Comparison of ENCODE assay signal across 8 cellular contexts in genomic region chr17:79803997-79804855, GRCh38. TPM values are rescaled to one million over a fixed set of nuclear protein-coding genes. Genes with fewer than 3 reads are reported as not detected.
DNase-seq lines count a peak whose midpoint lies in the region; ATAC-seq, FAIRE-seq and TF ChIP-seq lines count a peak whose summit lies in the region.

No MANE protein-coding gene starts in this region.

- H3K23ac ChIP-seq in trophoblast cell (ENCODE audit: low read length): no peak overlapping the region

- no peak overlapping the region for H3K4ac ChIP-seq in trophoblast cell (ENCODE audit: low read depth, low read length)

- no peak overlapping the region for H4K91ac ChIP-seq in trophoblast cell (ENCODE audit: low read depth, low read length)

- no peaks in the 10 kb centered on the region for H3K9me2 ChIP-seq in OCI-LY7 (ENCODE audit: insufficient read depth, low read length)

- WGBS in trophoblast cell (ENCODE audit: extremely low coverage, insufficient coverage, insufficient read length): no CpG with 5 or more reads among the region's 76 CpGs

- H2AK5ac ChIP-seq in trophoblast cell (ENCODE audit: low read length): no peak overlapping the region

- no peak overlapping the region for H2BK12ac ChIP-seq in trophoblast cell (ENCODE audit: low read length)

- no peak overlapping the region for H4K12ac ChIP-seq in trophoblast cell (ENCODE audit: low read depth, low read length)

- H4K20me1 ChIP-seq in OCI-LY7 (ENCODE audit: insufficient read depth, low read length) (0 out of 2 replicates have a peak, but pooled peaks cover 4% of the 10 kb centered on the region), astrocyte (ENCODE audit: insufficient read depth, low read length) (peaks cover 12% of the 10 kb centered on the region)

- no peaks in the 10 kb centered on the region for H3K9me3 ChIP-seq in OCI-LY7 (ENCODE audit: low read length)
- peaks cover 14% of the 10 kb centered on the region for H3K9me3 ChIP-seq in astrocyte (ENCODE audit: insufficient read depth, low read depth, low read length)
- peaks cover 19% of the 10 kb centered on the region for H3K9me3 ChIP-seq in trophoblast cell (ENCODE audit: insufficient read depth, low read depth, low read length)

- H3K27me3 Mint-ChIP-seq in astrocyte (ENCODE audit: low read depth, unreplicated experiment): peaks cover 80% of the 10 kb centered on the region

- POLR2A ChIA-PET in OCI-LY7 (lab: Charles Lee): interaction anchor here (1.2 kb wide), 1 partner anchor 35 kb away, joined by 8 read pairs; the partner anchor contains the start of gene CBX4

- H3K27ac ChIP-seq in OCI-LY7 (ENCODE audit: low read depth, low read length, poor library complexity, severe bottlenecking) (no peak overlapping the region), astrocyte (ENCODE audit: low read depth, low read length) (no peak overlapping the region), trophoblast cell (ENCODE audit: low read depth, low read length) (no peak overlapping the region)

- H3K4me3 Mint-ChIP-seq in astrocyte (ENCODE audit: unreplicated experiment): no peak overlapping the region

- DNase-seq in OCI-LY7 (ENCODE audit: low spot score) (peak; percentile 66), astrocyte (ENCODE audit: low read depth) (no peak), trophoblast cell (no peak), ACHN (no peak), NCI-H187 (lab: John Stamatoyannopoulos, UW) (no peak)

- no peak overlapping the region for H2AFZ ChIP-seq in OCI-LY7 (ENCODE audit: low read length)
- peak overlapping the region; percentile 24 for H2AFZ ChIP-seq in astrocyte (ENCODE audit: low read depth, low read length)
- H2AFZ ChIP-seq in trophoblast cell (ENCODE audit: insufficient read depth, low read length, poor library complexity): no peak overlapping the region

- no TSS peak for BruUV-seq in OCI-LY7 (replicated peaks; lab: Mats Ljungman, UMichigan)

- TF ChIP-seq CTCF in OCI-LY7 (conservative IDR thresholded peaks at IDR 0.05; ENCODE audit: low read length) (no peak), astrocyte (IDR thresholded peaks at IDR 0.05; ENCODE audit: insufficient read depth, low read depth, low read length) (no peak)

- H3K9me3 Mint-ChIP-seq in astrocyte (ENCODE audit: unreplicated experiment): peaks cover 31% of the 10 kb centered on the region

- H3K27ac Mint-ChIP-seq in astrocyte (ENCODE audit: unreplicated experiment): peak overlapping the region; percentile 34

- H3K4me1 ChIP-seq in OCI-LY7 (ENCODE audit: insufficient read depth, low read length, poor library complexity, severe bottlenecking) (peaks cover 31% of the 10 kb centered on the region), astrocyte (ENCODE audit: insufficient read depth, low read length) (peaks cover 17% of the 10 kb centered on the region), trophoblast cell (ENCODE audit: control insufficient read depth in 1 of 2, insufficient read depth in 2 of 2, low read length in 2 of 2) (peaks cover 5 to 12% of the 10 kb centered on the region in 2 experiments)

- ATAC-seq in HG02610 (IDR thresholded peaks at IDR 0.05; ENCODE audit: unreplicated experiment) (peak; percentile 62), HG02884 (IDR thresholded peaks at IDR 0.05; ENCODE audit: unreplicated experiment) (no peak)

- H3K9ac ChIP-seq in astrocyte (ENCODE audit: low read length) (no peak overlapping the region), trophoblast cell (ENCODE audit: low read length) (no peak overlapping the region)

- no peaks in the 10 kb centered on the region for H3K79me1 ChIP-seq in trophoblast cell (ENCODE audit: low read length)

- H3K18ac ChIP-seq in trophoblast cell (ENCODE audit: low read length): no peak overlapping the region

- H3K27me3 ChIP-seq in astrocyte (ENCODE audit: insufficient read depth, low read length): peaks cover 97% of the 10 kb centered on the region
- H3K27me3 ChIP-seq in trophoblast cell (ENCODE audit: insufficient read depth, low read length): peaks cover 98% of the 10 kb centered on the region

- H3K79me2 ChIP-seq in OCI-LY7 (ENCODE audit: insufficient read depth, low read depth, low read length) (no peaks in the 10 kb centered on the region), astrocyte (ENCODE audit: insufficient read depth, low read length) (no peaks in the 10 kb centered on the region), trophoblast cell (ENCODE audit: control insufficient read depth, insufficient read depth, low read length, poor library complexity) (no peaks in the 10 kb centered on the region)

- no peaks in the 10 kb centered on the region for H3K4me1 Mint-ChIP-seq in astrocyte (ENCODE audit: low read depth, unreplicated experiment)

- FAIRE-seq in astrocyte (lab: Jason Lieb, UNC): no peak

- H3K14ac ChIP-seq in trophoblast cell (ENCODE audit: low read length): no peak overlapping the region

- peak; percentile 44 for TF ChIP-seq POLR2A in GM15510 (IDR thresholded peaks at IDR 0.05; ENCODE audit: borderline replicate concordance, extremely low read depth, insufficient read length)

- H2BK5ac ChIP-seq in trophoblast cell (ENCODE audit: low read depth, low read length, poor library complexity): no peak overlapping the region

- no peak overlapping the region for H4K8ac ChIP-seq in trophoblast cell (ENCODE audit: low read depth, low read length)

- no peaks in the 10 kb centered on the region for H3K36me3 ChIP-seq in OCI-LY7 (ENCODE audit: insufficient read depth, low read length)
- no peaks in the 10 kb centered on the region for H3K36me3 ChIP-seq in astrocyte (ENCODE audit: insufficient read depth, low read length)
- H3K36me3 ChIP-seq in trophoblast cell (ENCODE audit: control insufficient read depth in 1 of 2, insufficient read depth in 2 of 2, low read length in 2 of 2): no peaks in the 10 kb centered on the region

- intact Hi-C loops in OCI-LY7 (cut with micrococcal nuclease; ENCODE audit: unreplicated experiment): no loop called here

- CTCF ChIA-PET in OCI-LY7 (lab: Charles Lee; ENCODE audit: unreplicated experiment): no interaction called here

- H3K4me2 ChIP-seq in OCI-LY7 (ENCODE audit: low read length) (peak overlapping the region; percentile 57), astrocyte (ENCODE audit: low read length) (peak overlapping the region; percentile 71), trophoblast cell (ENCODE audit: low read length) (peak overlapping the region; percentile 42)

- H3K4me3 ChIP-seq in OCI-LY7 (ENCODE audit: low read depth, low read length, poor library complexity, severe bottlenecking) (peak overlapping the region; percentile 35), astrocyte (ENCODE audit: insufficient read depth, low read depth, low read length) (no peak overlapping the region), trophoblast cell (ENCODE audit: low read depth, low read length) (no peak overlapping the region)

- H2BK120ac ChIP-seq in trophoblast cell (ENCODE audit: insufficient read depth, low read length, poor library complexity): no peak overlapping the region

- in situ Hi-C loops in ACHN (cut with HindIII; ENCODE audit: low pct_ligation_motif_present, low pct_unique_long_range_greater_than_20kb, low sequenced_read_pairs): no loop called here

- no peaks in the 10 kb centered on the region for H3K36me3 Mint-ChIP-seq in astrocyte (ENCODE audit: low read depth, unreplicated experiment)

RNA-seq across cellular contexts. Expression of gene CBX8, which starts 7.3 kb away (rescaled TPM):
- 7.5 and 11.7 TPM in 2 replicates for total RNA-seq in OCI-LY7 (2014; rRNA removed; shearing (Covaris generic))
- 13.9 and 16.3 TPM in 2 replicates for total RNA-seq in OCI-LY7 (2022)
- 2.5 and 3.4 TPM in 2 replicates for total RNA-seq in astrocyte
- polyA plus RNA-seq in trophoblast cell (2013): 1.2 and 1.5 TPM in 2 replicates

RNA-seq across cellular contexts. Expression of gene CBX2, which starts 26.3 kb away (rescaled TPM):
- total RNA-seq in OCI-LY7 (2014; rRNA removed; shearing (Covaris generic)): 29.9 and 31.5 TPM in 2 replicates
- total RNA-seq in OCI-LY7 (2022): 27.9 and 31.2 TPM in 2 replicates
- 3.9 and 6.7 TPM in 2 replicates for total RNA-seq in astrocyte
- 11.0 and 11.7 TPM in 2 replicates for polyA plus RNA-seq in trophoblast cell (2013)

RNA-seq across cellular contexts. Expression of gene CBX4, which starts 35.0 kb away (rescaled TPM):
- 98.9 and 109 TPM in 2 replicates for total RNA-seq in OCI-LY7 (2014; rRNA removed; shearing (Covaris generic))
- total RNA-seq in OCI-LY7 (2022) (110 and 121 TPM in 2 replicates), astrocyte (12.6 and 16.9 TPM in 2 replicates)
- polyA plus RNA-seq in trophoblast cell (2013): 17.8 and 20.5 TPM in 2 replicates
